ENCODE assay signal across 10 cellular contexts in genomic region chr2:144453039-144453336, GRCh38.
DNase-seq lines count a peak whose midpoint lies in the region; ATAC-seq, FAIRE-seq and TF ChIP-seq lines count a peak whose summit lies in the region.
"Had no signal": no experiment of that assay in that cellular context is flagged by ENCODE, and none has a peak within 500 bp of the region (broad histone marks: within the 10 kb centered on the region; RNA-seq: fewer than 3 reads in every experiment).

No MANE protein-coding gene starts in this region.

- DNase-seq in HepG2 (ENCODE audit: low spot score) (no peak), endothelial cell of umbilical vein (ENCODE audit: low read depth, low spot score) (no peak), RCC 7860 (ENCODE audit: low spot score) (no peak), midbrain (lab: John Stamatoyannopoulos, UW) (no peak), globus pallidus (ENCODE audit: low spot score) (no peak)
- no peak for DNase-seq in naive thymus-derived CD8-positive, alpha-beta T cell
- DNase-seq: stimulated activated CD4-positive, alpha-beta T cell treated with anti-CD3 and anti-CD28 coated beads, Interleukin-15, amount 100 ng/mL, for 24 hours had no signal

- TF ChIP-seq EP300 in HepG2 (IDR thresholded peaks at IDR 0.05; ENCODE audit: low read depth in 2 of 2, low read length in 2 of 2) (no peak), HepG2 (CRISPR knock-in tag; IDR thresholded peaks at IDR 0.05; ENCODE audit: borderline replicate concordance) (no peak)

- 35% methylated on average over 4 of the region's 4 CpGs for WGBS in liver
- 28% methylated on average over 4 of the region's 4 CpGs for WGBS in HepG2 (ENCODE audit: low lambda C conversion rate)

- POLR2A ChIA-PET in HepG2 (lab: Yijun Ruan, JAX) = no interaction called here
- POLR2A ChIA-PET in endothelial cell of umbilical vein (lab: Charles Lee) = no interaction called here
- POLR2A ChIA-PET in naive thymus-derived CD8-positive, alpha-beta T cell (lab: Charles Lee) = no interaction called here

- H3K36me3 Mint-ChIP-seq in naive thymus-derived CD8-positive, alpha-beta T cell = no peaks in the 10 kb centered on the region

- H3K27ac ChIP-seq in liver (ENCODE audit: low read depth in 1 of 2, low read length in 2 of 2) (peak overlapping the region; percentile 11 to 61), HepG2 (ENCODE audit: extremely low read length, insufficient read depth, low read length) (no peak overlapping the region), endothelial cell of umbilical vein (ENCODE audit: insufficient read depth, low read depth, low read length) (peak overlapping the region; percentile 92)

- peaks cover 0 to 7% (median 0%) of the 10 kb centered on the region in 4 donors for H3K27me3 ChIP-seq in liver (ENCODE audit: control insufficient read depth in 4 of 4, insufficient read depth in 4 of 4, low read length in 3 of 4)
- H3K27me3 ChIP-seq in HepG2 (ENCODE audit: control insufficient read depth in 1 of 2, insufficient read depth in 2 of 2, low read length in 2 of 2) = peaks cover 0 to 25% of the 10 kb centered on the region in 2 experiments; a peak in 2 of 5 replicates
- no peaks in the 10 kb centered on the region for H3K27me3 ChIP-seq in endothelial cell of umbilical vein (ENCODE audit: control insufficient read depth in 2 of 2, insufficient read depth in 2 of 2, low read length in 2 of 2)

- CTCF ChIA-PET in HepG2 (lab: Yijun Ruan, JAX; ENCODE audit: low intra/inter-chr PET ratio, low total read pairs) (no interaction called here), endothelial cell of umbilical vein (lab: Charles Lee) (interaction anchor here (0.6 to 1.5 kb wide), 2 partner anchors 9 to 34 kb away, joined by 3 to 8 read pairs; no protein-coding TSS in a partner anchor)

- intact Hi-C loops in HepG2 (cut with micrococcal nuclease; ENCODE audit: unreplicated experiment) (no loop called here), endothelial cell of umbilical vein (cut with micrococcal nuclease) (loop anchor here (2.0 to 10.0 kb wide), 3 partner anchors 94 to 552 kb away; no protein-coding TSS in a partner anchor)

- H3K4me3 ChIP-seq in liver (ENCODE audit: low read depth in 1 of 3, low read length in 3 of 3) (no peak overlapping the region), HepG2 (replicated peaks in 1 of 3; ENCODE audit: insufficient read depth in 1 of 3, low read depth in 2 of 3, low read length in 3 of 3) (no peak overlapping the region), endothelial cell of umbilical vein (replicated peaks in 1 of 3; ENCODE audit: insufficient read depth in 1 of 3, low read depth in 1 of 3, low read length in 3 of 3) (peak overlapping the region in 1 of 3 experiments; percentile 77)

- H2AFZ ChIP-seq in HepG2 (ENCODE audit: low read length) (no peak overlapping the region), endothelial cell of umbilical vein (ENCODE audit: low read depth, low read length) (peak overlapping the region; percentile 13)

- dilution Hi-C loops in endothelial cell of umbilical vein (cut with MboI; ENCODE audit: extremely low pct_ligation_motif_present, low sequenced_read_pairs) = no loop called here

- no peak for TF ChIP-seq RAD21 in liver (IDR thresholded peaks at IDR 0.05)
- no peak for TF ChIP-seq RAD21 in HepG2 (CRISPR knock-in tag; IDR thresholded peaks at IDR 0.05)

- TF ChIP-seq POLR2A in HepG2 (IDR thresholded peaks at IDR 0.05; ENCODE audit: insufficient read depth in 1 of 2, low read depth in 2 of 2, low read length in 2 of 2) = no peak
- no peak for TF ChIP-seq POLR2A in endothelial cell of umbilical vein (IDR thresholded peaks at IDR 0.05; ENCODE audit: low read depth, low read length)

- H3K9me3 ChIP-seq in liver (ENCODE audit: control insufficient read depth in 4 of 4, low read length in 3 of 4) = no peaks in the 10 kb centered on the region
- H3K9me3 ChIP-seq in HepG2 (ENCODE audit: low read length) = no peaks in the 10 kb centered on the region
- H3K9me3 ChIP-seq in endothelial cell of umbilical vein (replicated peaks; ENCODE audit: control insufficient read depth, insufficient read depth, low read length) = no peaks in the 10 kb centered on the region

- TF ChIP-seq CTCF in liver (IDR thresholded peaks at IDR 0.05; ENCODE audit: low read depth, low read length, missing input control) (no peak), HepG2 (CRISPR knock-in tag; IDR thresholded peaks at IDR 0.05) (no peak), endothelial cell of umbilical vein (IDR thresholded peaks at IDR 0.05; ENCODE audit: extremely low read depth in 1 of 2, insufficient read depth in 1 of 2, low read depth in 1 of 2, low read length in 2 of 2) (no peak)

- ATAC-seq in HepG2 (no peak), GM21737 (IDR thresholded peaks at IDR 0.05; ENCODE audit: unreplicated experiment) (no peak)
- ATAC-seq in naive thymus-derived CD8-positive, alpha-beta T cell = no peak

- H4K20me1 ChIP-seq in HepG2 (ENCODE audit: insufficient read depth, low read length) = no peaks in the 10 kb centered on the region
- no peaks in the 10 kb centered on the region for H4K20me1 ChIP-seq in endothelial cell of umbilical vein (replicated peaks; ENCODE audit: control insufficient read depth, extremely low read depth, insufficient read depth, low read length)

- H3K9ac ChIP-seq in liver (ENCODE audit: low read depth in 1 of 2, low read length in 2 of 2) = no peak overlapping the region
- no peak overlapping the region for H3K9ac ChIP-seq in HepG2 (ENCODE audit: insufficient read depth, low read depth, low read length)
- peak overlapping the region; percentile 91 for H3K9ac ChIP-seq in endothelial cell of umbilical vein (replicated peaks; ENCODE audit: extremely low read depth, insufficient read depth, low read length)

- H3K27me3 Mint-ChIP-seq in naive thymus-derived CD8-positive, alpha-beta T cell = peaks cover 0 to 24% (median 9%) of the 10 kb centered on the region in 5 donors

- FAIRE-seq in HepG2 (lab: Jason Lieb, UNC) = no peak
- no peak for FAIRE-seq in endothelial cell of umbilical vein (lab: Jason Lieb, UNC)
- FAIRE-seq in RCC 7860 (lab: Jason Lieb, UNC) = no peak
- FAIRE-seq: frontal cortex had no signal

- no peaks in the 10 kb centered on the region for H3K9me1 ChIP-seq in endothelial cell of umbilical vein (replicated peaks; ENCODE audit: control insufficient read depth, extremely low read depth, insufficient read depth, low read length)

- H3K36me3 ChIP-seq in liver (ENCODE audit: control insufficient read depth in 4 of 4, insufficient read depth in 3 of 4, low read depth in 1 of 4, low read length in 3 of 4) (no peaks in the 10 kb centered on the region), HepG2 (replicated peaks in 1 of 2; ENCODE audit: control insufficient read depth in 1 of 2, insufficient read depth in 2 of 2, low read length in 2 of 2) (no peaks in the 10 kb centered on the region), endothelial cell of umbilical vein (ENCODE audit: control insufficient read depth in 2 of 2, extremely low read depth in 1 of 2, insufficient read depth in 2 of 2, low read length in 2 of 2) (no peaks in the 10 kb centered on the region)

- peaks cover 5 to 84% (median 21%) of the 10 kb centered on the region in 4 donors for H3K4me1 Mint-ChIP-seq in naive thymus-derived CD8-positive, alpha-beta T cell

- H3K27ac Mint-ChIP-seq in naive thymus-derived CD8-positive, alpha-beta T cell = peak overlapping the region in 3 of 10 donors; percentile 70 to 85 (median 73)

- peak overlapping the region in 8 of 10 donors; percentile 23 to 80 (median 56) for H3K4me3 Mint-ChIP-seq in naive thymus-derived CD8-positive, alpha-beta T cell

- no peak overlapping the region for H3K4me2 ChIP-seq in HepG2 (ENCODE audit: low read depth, low read length)
- H3K4me2 ChIP-seq in endothelial cell of umbilical vein (ENCODE audit: insufficient read depth, low read length) = peak overlapping the region; percentile 97

- no peaks in the 10 kb centered on the region for H3K9me3 Mint-ChIP-seq in naive thymus-derived CD8-positive, alpha-beta T cell

- in situ Hi-C loops in HepG2 (cut with HindIII; ENCODE audit: extremely low pct_ligation_motif_present, low pct_unique_long_range_greater_than_20kb) = no loop called here

- H3K4me1 ChIP-seq in liver (ENCODE audit: control insufficient read depth in 4 of 4, insufficient read depth in 4 of 4, low read length in 3 of 4) (peaks cover 0 to 12% (median 0%) of the 10 kb centered on the region in 4 donors), HepG2 (ENCODE audit: insufficient read depth, low read length) (no peaks in the 10 kb centered on the region), endothelial cell of umbilical vein (ENCODE audit: control insufficient read depth, extremely low read depth, insufficient read depth, low read length) (peaks cover 52% of the 10 kb centered on the region)

- no peaks in the 10 kb centered on the region for H3K79me2 ChIP-seq in HepG2 (ENCODE audit: insufficient read depth, low read length)
- H3K79me2 ChIP-seq in endothelial cell of umbilical vein (ENCODE audit: control insufficient read depth, insufficient read depth, low read length) = peaks cover 18% of the 10 kb centered on the region

- no TSS peak for BruUV-seq in HepG2 (replicated peaks; lab: Mats Ljungman, UMichigan)
- BruUV-seq in endothelial cell of umbilical vein (replicated peaks; lab: Mats Ljungman, UMichigan) = TSS peak; percentile 49

TF ChIP-seq in liver, 16 proteins besides CTCF, POLR2A, EP300 and RAD21 (continues in another document):
- TF ChIP-seq ATF3 (IDR thresholded peaks at IDR 0.05) = no peak
- TF ChIP-seq SP1 (IDR thresholded peaks at IDR 0.05) = no peak
- TF ChIP-seq TAF1 (conservative IDR thresholded peaks at IDR 0.05) = no peak
- no peak for TF ChIP-seq YY1 (IDR thresholded peaks at IDR 0.05)
- TF ChIP-seq HNF4G (IDR thresholded peaks at IDR 0.05) = no peak

TF ChIP-seq in endothelial cell of umbilical vein, 7 proteins besides CTCF, POLR2A, EP300 and RAD21:
- peak; percentile 3 for TF ChIP-seq POLR2AphosphoS5 (IDR thresholded peaks at IDR 0.05; ENCODE audit: insufficient read depth, low read depth, low read length)
- no peak for TF ChIP-seq EZH2 (IDR thresholded peaks at IDR 0.05; ENCODE audit: borderline replicate concordance, low read depth, low read length, severe bottlenecking)
